Comparison of ENCODE assay signal across 21 cellular contexts in the genomic region with DNA sequence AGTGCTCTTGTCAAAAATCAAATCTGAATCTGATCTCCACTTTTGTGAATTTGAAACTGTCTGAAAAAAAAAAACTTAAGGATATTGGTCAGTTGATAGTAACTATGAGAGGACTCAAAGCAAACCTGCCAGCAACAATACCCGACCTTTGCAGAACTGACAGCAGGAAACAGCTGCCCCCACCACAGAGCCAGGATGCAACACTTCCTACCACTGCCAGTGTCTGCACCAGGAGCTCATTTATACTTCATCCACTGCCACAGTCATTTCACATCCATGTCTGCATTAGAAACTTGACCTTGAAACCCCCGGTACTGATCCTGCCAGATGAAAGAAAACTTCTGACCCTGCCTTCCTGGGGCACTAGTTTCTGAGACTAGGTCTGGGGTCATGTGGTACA. TPM values are rescaled to one million over a fixed set of nuclear protein-coding genes. Genes with fewer than 3 reads are reported as not detected.
DNase-seq lines count a peak whose midpoint lies in the region; ATAC-seq and TF ChIP-seq lines count a peak whose summit lies in the region.
"Had no signal": no experiment of that assay in that cellular context is flagged by ENCODE, and none has a peak within 500 bp of the region (broad histone marks: within the 10 kb centered on the region; RNA-seq: fewer than 3 reads in every experiment).

No MANE protein-coding gene starts in this region.

- no peaks in the 10 kb centered on the region for H3K9me3 Mint-ChIP-seq in endothelial cell (ENCODE audit: unreplicated experiment)
- H3K9me3 Mint-ChIP-seq: activated T-cell treated with anti-CD3 and anti-CD28 coated beads, Interleukin-2, amount 50 U/mL, for 4 hours; mesothelial cell of epicardium had no signal

- H3K27ac ChIP-seq in MM.1S (ENCODE audit: low read length) (no peak overlapping the region), aorta (ENCODE audit: low read depth in 1 of 2, low read length in 2 of 2) (no peak overlapping the region)
- H3K27ac ChIP-seq: 22Rv1, psoas muscle, spleen, thyroid gland had no signal

- 0 out of 2 replicates have a peak, but pooled peaks cover 3% of the 10 kb centered on the region for H3K4me1 ChIP-seq in MM.1S (ENCODE audit: low read length)
- H3K4me1 ChIP-seq in aorta (ENCODE audit: control insufficient read depth in 1 of 2, insufficient read depth in 2 of 2, low read length in 2 of 2) = no peaks in the 10 kb centered on the region
- H3K4me1 ChIP-seq: psoas muscle, spleen, thyroid gland had no signal

- no peak overlapping the region for H3K4me2 ChIP-seq in MM.1S (ENCODE audit: low read depth, low read length)

- 27 to 36% methylated on average over 2 of the region's 2 CpGs for WGBS in aorta, 2 donors

- TF ChIP-seq CTCF in MM.1S (IDR thresholded peaks at IDR 0.05; ENCODE audit: low read length) (no peak), endothelial cell (IDR thresholded peaks at IDR 0.05; ENCODE audit: unreplicated experiment) (no peak), foreskin fibroblast (IDR thresholded peaks at IDR 0.05; ENCODE audit: low read depth, low read length) (no peak)

- H3K9me3 ChIP-seq in MM.1S (replicated peaks; ENCODE audit: insufficient read depth, low read length) = no peaks in the 10 kb centered on the region
- H3K9me3 ChIP-seq in aorta (ENCODE audit: control insufficient read depth, low read length) = no peaks in the 10 kb centered on the region
- H3K9me3 ChIP-seq: psoas muscle, spleen, thyroid gland had no signal

- ATAC-seq in GM19467 (IDR thresholded peaks at IDR 0.05; ENCODE audit: unreplicated experiment) (peak; percentile 66), aorta (ENCODE audit: low FRiP score) (no peak)
- ATAC-seq: activated T-cell treated with anti-CD3 and anti-CD28 coated beads, Interleukin-2, amount 50 U/mL, for 4 hours; psoas muscle had no signal

- no peaks in the 10 kb centered on the region for H3K36me3 ChIP-seq in MM.1S (replicated peaks; ENCODE audit: insufficient read depth, low read length)
- no peaks in the 10 kb centered on the region for H3K36me3 ChIP-seq in aorta (ENCODE audit: control insufficient read depth in 1 of 2, insufficient read depth in 2 of 2, low read length in 1 of 2)
- H3K36me3 ChIP-seq: spleen, thyroid gland had no signal

- no peaks in the 10 kb centered on the region for H4K20me1 ChIP-seq in MM.1S (ENCODE audit: insufficient read depth, low read length)

- no peaks in the 10 kb centered on the region for H3K9me2 ChIP-seq in MM.1S (replicated peaks; ENCODE audit: insufficient read depth, low read length)

- no peak overlapping the region for H2AFZ ChIP-seq in MM.1S (ENCODE audit: low read length)

- H3K4me3 ChIP-seq in MM.1S (ENCODE audit: low read length) (no peak overlapping the region), foreskin fibroblast (ENCODE audit: low read depth in 1 of 2, low read length in 2 of 2) (no peak overlapping the region), aorta (ENCODE audit: low read length in 2 of 2) (no peak overlapping the region)
- H3K4me3 ChIP-seq: psoas muscle, spleen, thyroid gland had no signal

- DNase-seq in DMS53 (lab: John Stamatoyannopoulos, UW) = peak; percentile 26
- no peak for DNase-seq in DMS53 treated with DMSO at 0.1 percent for 48 hours (lab: John Stamatoyannopoulos, UW; ENCODE audit: unreplicated experiment)
- DNase-seq in MM.1S = peak; percentile 67
- peak; percentile 25 for DNase-seq in endothelial cell (ENCODE audit: low spot score)
- DNase-seq in foreskin fibroblast = no peak
- no peak for DNase-seq in aorta
- no peak for DNase-seq in superior temporal gyrus (ENCODE audit: extremely low spot score)
- DNase-seq: activated T-cell treated with anti-CD3 and anti-CD28 coated beads, Interleukin-2, amount 50 U/mL, for 4 hours; dermis blood vessel endothelial cell; KG1; NCI-H1105 treated with DMSO at 0.1 percent for 48 hours; NCI-H2171; NCI-H748 treated with DMSO at 0.1 percent for 48 hours; psoas muscle; spleen; T-helper 9 cell; thyroid gland had no signal

- H3K27me3 ChIP-seq in MM.1S (replicated peaks; ENCODE audit: insufficient read depth, low read length) (no peaks in the 10 kb centered on the region), aorta (ENCODE audit: control insufficient read depth in 1 of 2, insufficient read depth in 2 of 2, low read length in 1 of 2) (peaks cover 0 to 2% of the 10 kb centered on the region in 2 donors)
- H3K27me3 ChIP-seq: spleen, thyroid gland had no signal

- H3K27me3 Mint-ChIP-seq in endothelial cell (ENCODE audit: unreplicated experiment) = peaks cover 1% of the 10 kb centered on the region

- no peaks in the 10 kb centered on the region for H3K79me2 ChIP-seq in MM.1S (ENCODE audit: low read length)

- peak overlapping the region; percentile 65 for H3K27ac Mint-ChIP-seq in endothelial cell (ENCODE audit: unreplicated experiment)
- H3K27ac Mint-ChIP-seq: B cell, mesothelial cell of epicardium had no signal

- no peaks in the 10 kb centered on the region for H3F3A ChIP-seq in MM.1S (ENCODE audit: insufficient read depth, low read length)

- intact Hi-C loops in aorta (cut with DNase I) = no loop called here

- no peaks in the 10 kb centered on the region for H3K36me3 Mint-ChIP-seq in endothelial cell (ENCODE audit: low read depth, unreplicated experiment)
- H3K36me3 Mint-ChIP-seq: mesothelial cell of epicardium had no signal

- H3K9ac ChIP-seq in MM.1S (ENCODE audit: low read length) = no peak overlapping the region

- peaks cover 9% of the 10 kb centered on the region for H3K4me1 Mint-ChIP-seq in endothelial cell (ENCODE audit: unreplicated experiment)
- H3K4me1 Mint-ChIP-seq: B cell, mesothelial cell of epicardium had no signal

- no peak overlapping the region for H3K4me3 Mint-ChIP-seq in endothelial cell (ENCODE audit: unreplicated experiment)
- H3K4me3 Mint-ChIP-seq: activated T-cell treated with anti-CD3 and anti-CD28 coated beads, Interleukin-2, amount 50 U/mL, for 4 hours; B cell; mesothelial cell of epicardium had no signal

RNA-seq across cellular contexts. Expression of gene RXYLT1, which starts 27.4 kb away (rescaled TPM):
- total RNA-seq in endothelial cell (ENCODE audit: unreplicated experiment) = 14.2 TPM
- 10 to 100 TPM; 13.2 to 16.5 TPM for total RNA-seq in aorta
- 10 to 100 TPM in 1 of 2 donors, 1 to 10 TPM in 1; 6.9 to 12.5 TPM for polyA plus RNA-seq in aorta

Comparison
In these comparisons a context has a peak if more than half of its experiments do, and no peak if none do; other contexts are left out.
1. DNase-seq: peak in DMS53 (single experiment), MM.1S (single experiment) and endothelial cell (single experiment); none in DMS53 treated with DMSO at 0.1 percent for 48 hours (single experiment), foreskin fibroblast (0 of 2), aorta (0 of 2) and superior temporal gyrus (single experiment).